Comparison of ENCODE assay signal across 1 cellular context in the genomic region with DNA sequence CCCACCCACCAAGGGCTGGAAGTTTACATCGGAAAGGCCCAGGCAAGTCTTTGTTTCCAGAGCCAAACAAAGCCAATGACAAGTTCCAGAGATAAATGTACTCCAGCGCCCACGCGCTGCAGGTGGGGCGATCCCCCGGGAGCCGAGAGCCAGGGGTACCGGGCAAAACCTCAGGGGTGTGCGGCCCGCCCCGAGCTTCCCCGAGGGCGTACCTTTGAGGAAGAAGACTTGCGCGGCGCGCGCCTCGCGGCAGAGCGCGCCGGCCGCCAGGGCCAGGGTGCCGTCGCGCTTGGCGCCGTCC.
TF ChIP-seq lines count a peak whose summit lies in the region.

No MANE protein-coding gene starts in this region.

TF ChIP-seq in K562, 482 proteins besides CTCF, POLR2A, EP300 and RAD21 (continued from another document):
- TF ChIP-seq, protein P1, sequence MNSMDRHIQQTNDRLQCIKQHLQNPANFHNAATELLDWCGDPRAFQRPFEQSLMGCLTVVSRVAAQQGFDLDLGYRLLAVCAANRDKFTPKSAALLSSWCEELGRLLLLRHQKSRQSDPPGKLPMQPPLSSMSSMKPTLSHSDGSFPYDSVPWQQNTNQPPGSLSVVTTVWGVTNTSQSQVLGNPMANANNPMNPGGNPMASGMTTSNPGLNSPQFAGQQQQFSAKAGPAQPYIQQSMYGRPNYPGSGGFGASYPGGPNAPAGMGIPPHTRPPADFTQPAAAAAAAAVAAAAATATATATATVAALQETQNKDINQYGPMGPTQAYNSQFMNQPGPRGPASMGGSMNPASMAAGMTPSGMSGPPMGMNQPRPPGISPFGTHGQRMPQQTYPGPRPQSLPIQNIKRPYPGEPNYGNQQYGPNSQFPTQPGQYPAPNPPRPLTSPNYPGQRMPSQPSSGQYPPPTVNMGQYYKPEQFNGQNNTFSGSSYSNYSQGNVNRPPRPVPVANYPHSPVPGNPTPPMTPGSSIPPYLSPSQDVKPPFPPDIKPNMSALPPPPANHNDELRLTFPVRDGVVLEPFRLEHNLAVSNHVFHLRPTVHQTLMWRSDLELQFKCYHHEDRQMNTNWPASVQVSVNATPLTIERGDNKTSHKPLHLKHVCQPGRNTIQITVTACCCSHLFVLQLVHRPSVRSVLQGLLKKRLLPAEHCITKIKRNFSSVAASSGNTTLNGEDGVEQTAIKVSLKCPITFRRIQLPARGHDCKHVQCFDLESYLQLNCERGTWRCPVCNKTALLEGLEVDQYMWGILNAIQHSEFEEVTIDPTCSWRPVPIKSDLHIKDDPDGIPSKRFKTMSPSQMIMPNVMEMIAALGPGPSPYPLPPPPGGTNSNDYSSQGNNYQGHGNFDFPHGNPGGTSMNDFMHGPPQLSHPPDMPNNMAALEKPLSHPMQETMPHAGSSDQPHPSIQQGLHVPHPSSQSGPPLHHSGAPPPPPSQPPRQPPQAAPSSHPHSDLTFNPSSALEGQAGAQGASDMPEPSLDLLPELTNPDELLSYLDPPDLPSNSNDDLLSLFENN (IDR thresholded peaks at IDR 0.05; ENCODE audit: low read depth in 2 of 2, low read length in 2 of 2): 0 out of 4 replicates have a peak, but pooled peaks of 1 of the 2 experiments have one; percentile 8
- TF ChIP-seq TEAD1 (CRISPR knock-in tag; IDR thresholded peaks at IDR 0.05) (peak in 1 of 2 experiments; percentile 79; a peak in 1 of 4 replicates), RBBP5 (IDR thresholded peaks at IDR 0.05; ENCODE audit: borderline replicate concordance, insufficient read depth, low read length, poor library complexity, severe bottlenecking) (peak; percentile 81), NRF1 (conservative IDR thresholded peaks at IDR 0.05 in 1 of 2, IDR thresholded peaks at IDR 0.05 in 1 of 2) (peak; percentile 59 to 72; a peak in 2 of 4 replicates), DDX20 (tag; IDR thresholded peaks at IDR 0.05; ENCODE audit: low read depth) (no peak), KDM4B (IDR thresholded peaks at IDR 0.05; ENCODE audit: borderline replicate concordance in 2 of 2, low read depth in 1 of 2) (0 out of 4 replicates have a peak, but pooled peaks of 1 of the 2 experiments have one; percentile 14), NR3C1 (CRISPR knock-in tag; IDR thresholded peaks at IDR 0.05) (0 out of 2 replicates have a peak, but pooled peaks have one; percentile 1)
